9 cellular contexts compared by ENCODE assay signal in the genomic region with DNA sequence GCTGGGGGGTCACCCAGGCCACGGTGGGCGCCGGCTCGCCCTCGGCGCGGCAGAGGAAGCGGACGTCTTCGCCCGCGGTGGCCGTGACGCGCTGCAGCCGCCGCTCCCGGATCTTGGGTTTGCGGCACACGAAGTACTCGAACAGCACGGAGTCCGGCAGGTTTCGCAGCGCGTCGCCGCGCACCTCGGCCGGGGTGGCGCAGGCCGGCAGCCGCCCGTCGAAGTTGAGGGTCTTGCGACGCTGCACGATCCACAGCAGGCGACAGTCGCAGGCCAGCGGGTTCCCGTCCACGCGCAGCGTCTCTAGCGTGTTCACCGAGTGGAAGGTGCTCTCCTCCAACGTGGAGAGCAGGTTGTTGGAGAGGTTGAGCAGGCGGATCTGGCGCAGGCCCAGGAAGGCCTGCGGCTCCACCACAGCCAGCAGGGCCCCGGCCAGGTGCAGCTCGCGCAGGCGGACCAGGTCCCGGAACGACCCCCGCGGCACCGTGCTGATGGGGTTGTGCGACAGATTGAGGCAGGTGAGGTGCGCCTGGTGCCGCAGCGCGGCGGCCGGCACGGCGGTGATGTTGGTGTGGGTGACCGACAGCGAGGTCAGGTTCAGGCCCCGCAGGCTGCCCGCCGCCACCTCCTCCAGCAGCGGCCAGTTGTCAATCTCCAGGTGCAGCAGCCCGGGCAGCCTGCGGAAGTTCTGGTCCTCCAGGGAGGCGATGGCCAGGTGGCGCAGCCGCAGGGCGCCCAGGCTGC. TPM values are rescaled to one million over a fixed set of nuclear protein-coding genes. Genes with fewer than 3 reads are reported as not detected.
DNase-seq lines count a peak whose midpoint lies in the region; ATAC-seq and TF ChIP-seq lines count a peak whose summit lies in the region.
"Had no signal": no experiment of that assay in that cellular context is flagged by ENCODE, and none has a peak within 500 bp of the region (broad histone marks: within the 10 kb centered on the region; RNA-seq: fewer than 3 reads in every experiment).

No MANE protein-coding gene starts in this region.

- H3K4me3 Mint-ChIP-seq in activated CD8-positive, alpha-beta T cell treated with anti-CD3 and anti-CD28 coated beads, Interleukin-2, amount 10 ng/mL, durations not matched to agents 7 days and 5 days, result peak overlapping the region; percentile 82

- BruUV-seq in A673 (replicated peaks; lab: Mats Ljungman, UMichigan), result no TSS peak

- POLR2A ChIA-PET in A673 (lab: Charles Lee; ENCODE audit: low non-redundant PET), result no interaction called here
- POLR2A ChIA-PET in activated CD8-positive, alpha-beta T cell treated with anti-CD3 and anti-CD28 coated beads, Interleukin-2, amount 10 ng/mL, durations not matched to agents 7 days and 5 days (lab: Charles Lee), result no interaction called here

- CTCF ChIA-PET in A673 (lab: Charles Lee), result no interaction called here
- CTCF ChIA-PET in activated CD8-positive, alpha-beta T cell treated with anti-CD3 and anti-CD28 coated beads, Interleukin-2, amount 10 ng/mL, durations not matched to agents 7 days and 5 days (lab: Charles Lee), result no interaction called here

- H3K4me3 ChIP-seq in A673 (ENCODE audit: low read depth, low read length, poor library complexity, severe bottlenecking) (peak overlapping the region; percentile 30), lower lobe of right lung (peak overlapping the region; percentile 54)

- DNase-seq in A673 (ENCODE audit: low spot score) (no peak), GM13977 (ENCODE audit: low spot score) (peak; percentile 66), lower lobe of right lung (no peak), cortex of kidney (lab: John Stamatoyannopoulos, UW) (no peak), HUDEP-2 (lab: John Stamatoyannopoulos, UW; ENCODE audit: unreplicated experiment in 76 of 76) (no peak)
- DNase-seq in activated CD8-positive, alpha-beta T cell treated with anti-CD3 and anti-CD28 coated beads, Interleukin-2, amount 10 ng/mL, durations not matched to agents 7 days and 5 days, result peak; percentile 51

- H3K36me3 Mint-ChIP-seq in activated CD8-positive, alpha-beta T cell treated with anti-CD3 and anti-CD28 coated beads, Interleukin-2, amount 10 ng/mL, durations not matched to agents 7 days and 5 days (ENCODE audit: low read depth), result peaks cover 25% of the 10 kb centered on the region

- intact Hi-C loops in A673 (cut with micrococcal nuclease; ENCODE audit: unreplicated experiment) (no loop called here), lower lobe of right lung (cut with DNase I) (no loop called here)

- H3K9me3 ChIP-seq in A673 (ENCODE audit: low read depth, low read length, poor library complexity, severe bottlenecking) (no peaks in the 10 kb centered on the region), lower lobe of right lung (no peaks in the 10 kb centered on the region)

- H3K27ac ChIP-seq in A673 (ENCODE audit: low read depth, low read length, poor library complexity, severe bottlenecking), result no peak overlapping the region
- H3K27ac ChIP-seq in lower lobe of right lung, result peak overlapping the region; percentile 87

- ATAC-seq in activated CD8-positive, alpha-beta T cell treated with anti-CD3 and anti-CD28 coated beads, Interleukin-2, amount 10 ng/mL, durations not matched to agents 7 days and 5 days, result peak; percentile 34
- ATAC-seq in lower lobe of right lung (peak in 1 of 2 donors; percentile 17), HG02759 (IDR thresholded peaks at IDR 0.05; ENCODE audit: unreplicated experiment) (no peak), HG02981 (IDR thresholded peaks at IDR 0.05; ENCODE audit: unreplicated experiment) (no peak)

- TF ChIP-seq CTCF in A673 (conservative IDR thresholded peaks at IDR 0.05; ENCODE audit: low read depth, low read length) (no peak), GM13977 (IDR thresholded peaks at IDR 0.05; ENCODE audit: extremely low read depth, insufficient read depth, missing control alignments) (no peak), lower lobe of right lung (IDR thresholded peaks at IDR 0.05) (no peak)

- no peaks in the 10 kb centered on the region for H3K9me3 Mint-ChIP-seq in activated CD8-positive, alpha-beta T cell treated with anti-CD3 and anti-CD28 coated beads, Interleukin-2, amount 10 ng/mL, durations not matched to agents 7 days and 5 days (ENCODE audit: insufficient read depth)

- H3K27ac Mint-ChIP-seq in activated CD8-positive, alpha-beta T cell treated with anti-CD3 and anti-CD28 coated beads, Interleukin-2, amount 10 ng/mL, durations not matched to agents 7 days and 5 days, result peak overlapping the region; percentile 87

- H3K4me1 Mint-ChIP-seq in activated CD8-positive, alpha-beta T cell treated with anti-CD3 and anti-CD28 coated beads, Interleukin-2, amount 10 ng/mL, durations not matched to agents 7 days and 5 days (ENCODE audit: low read depth), result peaks cover 41% of the 10 kb centered on the region

- in situ Hi-C loops in GM13977 (cut with MboI; ENCODE audit: low pct_unique_long_range_greater_than_20kb, low sequenced_read_pairs, unreplicated experiment), result no loop called here

- H3K4me1 ChIP-seq in A673 (ENCODE audit: insufficient read depth, low read length, poor library complexity, severe bottlenecking), result peaks cover 18% of the 10 kb centered on the region
- H3K4me1 ChIP-seq in lower lobe of right lung, result peaks cover 37% of the 10 kb centered on the region

- peaks cover 46% of the 10 kb centered on the region for H3K27me3 ChIP-seq in A673 (replicated peaks; ENCODE audit: insufficient read depth, low read depth, low read length, poor library complexity)
- H3K27me3 ChIP-seq in lower lobe of right lung (ENCODE audit: low read depth), result peaks cover 56% of the 10 kb centered on the region

- peaks cover 5% of the 10 kb centered on the region for H3K27me3 Mint-ChIP-seq in activated CD8-positive, alpha-beta T cell treated with anti-CD3 and anti-CD28 coated beads, Interleukin-2, amount 10 ng/mL, durations not matched to agents 7 days and 5 days (ENCODE audit: low read depth)

- no peaks in the 10 kb centered on the region for H3K36me3 ChIP-seq in A673 (ENCODE audit: insufficient read depth, low read length, poor library complexity, severe bottlenecking)
- no peaks in the 10 kb centered on the region for H3K36me3 ChIP-seq in lower lobe of right lung

RNA-seq across cellular contexts. Expression of a gene that starts 8.6 kb away (rescaled TPM):
- not detected in 2 replicates for total RNA-seq in A673 (2021)
- under 1 TPM; 0.16 to 0.34 TPM for total RNA-seq in activated CD8-positive, alpha-beta T cell treated with anti-CD3 and anti-CD28 coated beads, Interleukin-2, amount 10 ng/mL, durations not matched to agents 7 days and 5 days
- 7.5 TPM for total RNA-seq in lower lobe of right lung
- total RNA-seq: SK-MEL-5 had no signal

RNA-seq across cellular contexts. Expression of a gene that starts 17.3 kb away (rescaled TPM):
- total RNA-seq in A673 (2021) (not detected in 2 replicates), lower lobe of right lung (not detected)
- under 1 TPM; 0.66 to 0.76 TPM for total RNA-seq in activated CD8-positive, alpha-beta T cell treated with anti-CD3 and anti-CD28 coated beads, Interleukin-2, amount 10 ng/mL, durations not matched to agents 7 days and 5 days

RNA-seq across cellular contexts. Expression of a gene that starts 34.4 kb away (rescaled TPM):
- total RNA-seq in A673 (2021) (0.73 TPM in 1 of 2 replicates, not detected in the other), lower lobe of right lung (not detected)
- not detected for total RNA-seq in activated CD8-positive, alpha-beta T cell treated with anti-CD3 and anti-CD28 coated beads, Interleukin-2, amount 10 ng/mL, durations not matched to agents 7 days and 5 days

RNA-seq across cellular contexts. Expression of a gene that starts 37.8 kb away (rescaled TPM):
- total RNA-seq in A673 (2021) (137 and 152 TPM in 2 replicates), lower lobe of right lung (58.2 TPM)
- total RNA-seq in activated CD8-positive, alpha-beta T cell treated with anti-CD3 and anti-CD28 coated beads, Interleukin-2, amount 10 ng/mL, durations not matched to agents 7 days and 5 days, result 100 to 1,000 TPM; 144 to 146 TPM

RNA-seq across cellular contexts. Expression of a gene that starts 37.9 kb away (rescaled TPM):
- 86.8 and 94.2 TPM in 2 replicates for total RNA-seq in A673 (2021)
- total RNA-seq in activated CD8-positive, alpha-beta T cell treated with anti-CD3 and anti-CD28 coated beads, Interleukin-2, amount 10 ng/mL, durations not matched to agents 7 days and 5 days, result 10 to 100 TPM; 73.5 to 80.7 TPM
- total RNA-seq in lower lobe of right lung, result 52.3 TPM

Comparison
In these comparisons a context has a peak if more than half of its experiments do, and no peak if none do; other contexts are left out.
1. DNase-seq: peak in GM13977 (single experiment) and activated CD8-positive, alpha-beta T cell treated with anti-CD3 and anti-CD28 coated beads, Interleukin-2, amount 10 ng/mL, durations not matched to agents 7 days and 5 days (single experiment); none in A673 (single experiment), lower lobe of right lung (single experiment), cortex of kidney (single experiment) and HUDEP-2 (0 of 76).